In genomic region chr2:197433770-197434438, GRCh38 we compare ENCODE assay signal across 8 cellular contexts.
DNase-seq lines count a peak whose midpoint lies in the region; ATAC-seq and TF ChIP-seq lines count a peak whose summit lies in the region.

No MANE protein-coding gene starts in this region.

- peaks cover 12% of the 10 kb centered on the region for H3K36me3 Mint-ChIP-seq in nephron (ENCODE audit: low read depth)

- H3K4me1 ChIP-seq in BLaER1 = peaks cover 45% of the 10 kb centered on the region
- H3K4me1 ChIP-seq in Loucy (ENCODE audit: insufficient read depth, low read length, poor library complexity, severe bottlenecking) = peaks cover 57% of the 10 kb centered on the region
- peaks cover 32 to 47% of the 10 kb centered on the region in 2 donors for H3K4me1 ChIP-seq in duodenal mucosa (ENCODE audit: control insufficient read depth in 1 of 2, insufficient read depth in 2 of 2, low read length in 2 of 2)

- H3K27me3 ChIP-seq in BLaER1 (no peaks in the 10 kb centered on the region), Loucy (ENCODE audit: insufficient read depth, low read length, poor library complexity, severe bottlenecking) (peaks cover 8% of the 10 kb centered on the region), duodenal mucosa (ENCODE audit: control insufficient read depth in 1 of 2, insufficient read depth in 2 of 2, low read length in 2 of 2) (no peaks in the 10 kb centered on the region)

- H4K20me1 ChIP-seq in BLaER1 = peaks cover 54% of the 10 kb centered on the region
- peaks cover 58% of the 10 kb centered on the region for H4K20me1 ChIP-seq in Loucy (ENCODE audit: insufficient read depth, low read length, poor library complexity, severe bottlenecking)

- H3K9me3 ChIP-seq in BLaER1 (no peaks in the 10 kb centered on the region), Loucy (ENCODE audit: insufficient read depth, low read depth, low read length) (no peaks in the 10 kb centered on the region), duodenal mucosa (ENCODE audit: control insufficient read depth in 1 of 2, low read length in 2 of 2) (peaks cover 0 to 3% of the 10 kb centered on the region in 2 donors)

- H3K9me2 ChIP-seq in Loucy (replicated peaks; ENCODE audit: low read depth, low read length) = no peaks in the 10 kb centered on the region

- H3K27ac Mint-ChIP-seq in nephron = peak overlapping the region; percentile 100

- H2AFZ ChIP-seq in Loucy (ENCODE audit: low read length) = no peak overlapping the region

- DNase-seq in DMS153 (lab: John Stamatoyannopoulos, UW) (no peak), NCI-H1436 (lab: John Stamatoyannopoulos, UW) (no peak), GM19240 (ENCODE audit: insufficient read length, low spot score) (no peak)

- peaks cover 73% of the 10 kb centered on the region for H3K79me2 ChIP-seq in Loucy (ENCODE audit: insufficient read depth, low read length)

- H3K4me3 ChIP-seq in BLaER1 (peak overlapping the region; percentile 86), Loucy (ENCODE audit: low read length, poor library complexity, severe bottlenecking) (peak overlapping the region; percentile 90), duodenal mucosa (ENCODE audit: low read depth in 1 of 2, low read length in 2 of 2) (peak overlapping the region; percentile 96 to 99)

- no peaks in the 10 kb centered on the region for H3K27me3 Mint-ChIP-seq in nephron (ENCODE audit: low read depth)

- no peaks in the 10 kb centered on the region for H3K9me3 Mint-ChIP-seq in nephron

- H3K4me2 ChIP-seq in BLaER1 (peak overlapping the region; percentile 95), Loucy (ENCODE audit: low read depth, low read length, poor library complexity, severe bottlenecking) (peak overlapping the region; percentile 98)

- no peak for ATAC-seq in GM21360 (IDR thresholded peaks at IDR 0.05; ENCODE audit: unreplicated experiment)

- peaks cover 43% of the 10 kb centered on the region for H3K4me1 Mint-ChIP-seq in nephron

- peak overlapping the region; percentile 93 to 95 (median 94) for H3K4me3 Mint-ChIP-seq in nephron

- H3K36me3 ChIP-seq in BLaER1 (peaks cover 23% of the 10 kb centered on the region), Loucy (ENCODE audit: insufficient read depth, low read length) (peaks cover 2% of the 10 kb centered on the region; the same call in 1 of the 2 replicates), duodenal mucosa (ENCODE audit: control insufficient read depth in 1 of 2, insufficient read depth in 2 of 2, low read length in 2 of 2) (peaks cover 0 to 8% of the 10 kb centered on the region in 2 donors)

- TF ChIP-seq CTCF in Loucy (conservative IDR thresholded peaks at IDR 0.05; ENCODE audit: low read length) (no peak), nephron (IDR thresholded peaks at IDR 0.05; ENCODE audit: unreplicated experiment in 3 of 3) (no peak)

- peak overlapping the region; percentile 99 for H3K27ac ChIP-seq in BLaER1
- H3K27ac ChIP-seq in duodenal mucosa (ENCODE audit: low read depth, low read length) = peak overlapping the region; percentile 90

- H3K9ac ChIP-seq in BLaER1 (peak overlapping the region; percentile 99), Loucy (ENCODE audit: low read depth, low read length, poor library complexity, severe bottlenecking) (peak overlapping the region; percentile 96), duodenal mucosa (ENCODE audit: low read depth in 1 of 2, low read length in 2 of 2) (peak overlapping the region; percentile 99 to 100)

- no peaks in the 10 kb centered on the region for H3F3A ChIP-seq in Loucy (ENCODE audit: low read depth)
